10 cellular contexts compared by ENCODE assay signal in genomic region chr19:10817291-10818038, GRCh38. TPM values are rescaled to one million over a fixed set of nuclear protein-coding genes. Genes with fewer than 3 reads are reported as not detected.
DNase-seq lines count a peak whose midpoint lies in the region; FAIRE-seq and TF ChIP-seq lines count a peak whose summit lies in the region.
"Had no signal": no experiment of that assay in that cellular context is flagged by ENCODE, and none has a peak within 500 bp of the region (broad histone marks: within the 10 kb centered on the region; RNA-seq: fewer than 3 reads in every experiment).

No MANE protein-coding gene starts in this region.

- DNase-seq in HTR-8/SVneo (ENCODE audit: insufficient read length, low spot score) = no peak
- DNase-seq in dedifferentiated amniotic fluid mesenchymal stem cell (ENCODE audit: extremely low spot score) = peak; percentile 94
- peak in 1 of 2 experiments; percentile 45 for DNase-seq in mesothelial cell of epicardium (ENCODE audit: low spot score in 2 of 2, unreplicated experiment in 2 of 2)
- DNase-seq in thyroid gland = peak; percentile 19 to 28
- no peak for DNase-seq in NCI-H510A treated with DMSO at 0.1 percent for 48 hours (lab: John Stamatoyannopoulos, UW)
- DNase-seq in DMS53 (lab: John Stamatoyannopoulos, UW) = no peak
- no peak for DNase-seq in activated CD4-positive, alpha-beta memory T cell treated with anti-CD3 and anti-CD28 coated beads for 36 hours
- DNase-seq in stimulated activated CD4-positive, alpha-beta T cell treated with anti-CD3 and anti-CD28 coated beads, Interleukin-2, amount 100 ng/mL, for 24 hours = no peak

- peak overlapping the region; percentile 96 for H3K27ac Mint-ChIP-seq in mesothelial cell of epicardium
- H3K27ac Mint-ChIP-seq in activated CD4-positive, alpha-beta memory T cell treated with anti-CD3 and anti-CD28 coated beads for 36 hours = no peak overlapping the region

- TF ChIP-seq CTCF in mesothelial cell of epicardium (IDR thresholded peaks at IDR 0.05; ENCODE audit: unreplicated experiment) (no peak), thyroid gland (IDR thresholded peaks at IDR 0.05) (no peak)

- H3K4me1 Mint-ChIP-seq in mesothelial cell of epicardium = peaks cover 8% of the 10 kb centered on the region
- peaks cover 10% of the 10 kb centered on the region for H3K4me1 Mint-ChIP-seq in activated CD4-positive, alpha-beta memory T cell treated with anti-CD3 and anti-CD28 coated beads for 36 hours (ENCODE audit: low read depth)

- TF ChIP-seq POLR2A in thyroid gland (IDR thresholded peaks at IDR 0.05) = peak in 1 of 2 donors; percentile 22

- CTCF ChIA-PET in activated CD4-positive, alpha-beta memory T cell treated with anti-CD3 and anti-CD28 coated beads for 36 hours (lab: Charles Lee) = interaction anchor here (1.1 kb wide), 1 partner anchor 47 kb away, joined by 4 read pairs; no protein-coding TSS in a partner anchor

- H3K4me1 ChIP-seq in thyroid gland = peaks cover 0 to 4% of the 10 kb centered on the region in 2 donors

- no peaks in the 10 kb centered on the region for H3K27me3 ChIP-seq in thyroid gland

- H3K4me3 ChIP-seq in thyroid gland (replicated peaks in 1 of 3) = peak overlapping the region in 1 of 3 donors; percentile 14

- H3K4me3 Mint-ChIP-seq in mesothelial cell of epicardium = peak overlapping the region; percentile 64
- H3K4me3 Mint-ChIP-seq in activated CD4-positive, alpha-beta memory T cell treated with anti-CD3 and anti-CD28 coated beads for 36 hours = no peak overlapping the region

- peaks cover 15 to 19% of the 10 kb centered on the region in 2 donors for H3K36me3 ChIP-seq in thyroid gland

- H3K9me3 Mint-ChIP-seq in mesothelial cell of epicardium = no peaks in the 10 kb centered on the region
- no peaks in the 10 kb centered on the region for H3K9me3 Mint-ChIP-seq in activated CD4-positive, alpha-beta memory T cell treated with anti-CD3 and anti-CD28 coated beads for 36 hours

- H3K27ac ChIP-seq in thyroid gland = peak overlapping the region; percentile 54 to 70 (median 68)

- intact Hi-C loops in thyroid gland (cut with DNase I) = no loop called here
- intact Hi-C loops in activated CD4-positive, alpha-beta memory T cell treated with anti-CD3 and anti-CD28 coated beads for 36 hours (cut with micrococcal nuclease) = no loop called here

- no peaks in the 10 kb centered on the region for H3K9me3 ChIP-seq in thyroid gland

- FAIRE-seq in HTR-8/SVneo (lab: Jason Lieb, UNC) = peak; percentile 23
- FAIRE-seq: frontal cortex, RCC 7860 had no signal

- H3K27me3 Mint-ChIP-seq in mesothelial cell of epicardium (ENCODE audit: low read depth) = no peaks in the 10 kb centered on the region
- H3K27me3 Mint-ChIP-seq in activated CD4-positive, alpha-beta memory T cell treated with anti-CD3 and anti-CD28 coated beads for 36 hours = no peaks in the 10 kb centered on the region

- POLR2A ChIA-PET in activated CD4-positive, alpha-beta memory T cell treated with anti-CD3 and anti-CD28 coated beads for 36 hours (lab: Charles Lee) = no interaction called here

- 71 to 75% methylated on average over 24 to 37 of the region's 42 CpGs for WGBS in thyroid gland, 2 donors

- peaks cover 35% of the 10 kb centered on the region for H3K36me3 Mint-ChIP-seq in mesothelial cell of epicardium
- peaks cover 27% of the 10 kb centered on the region for H3K36me3 Mint-ChIP-seq in activated CD4-positive, alpha-beta memory T cell treated with anti-CD3 and anti-CD28 coated beads for 36 hours

RNA-seq across cellular contexts. Expression of gene TMED1, which starts 18.5 kb away (rescaled TPM):
- total RNA-seq in mesothelial cell of epicardium = 30.0 to 35.0 TPM (median 30.9 TPM) in 3 replicates
- total RNA-seq in thyroid gland = 10 to 100 TPM; 41.2 to 71.3 (median 48.7) TPM
- total RNA-seq in activated CD4-positive, alpha-beta memory T cell treated with anti-CD3 and anti-CD28 coated beads for 36 hours = 10 to 100 TPM; 18.8 to 19.1 TPM

RNA-seq across cellular contexts. Expression of gene C19orf38, which starts 30.8 kb away (rescaled TPM):
- 2.0 to 2.5 TPM (median 2.3 TPM) in 3 replicates for total RNA-seq in mesothelial cell of epicardium
- total RNA-seq in thyroid gland = 1 to 10 TPM in 2 of 4 donors, not detected in 2; 1.5 to 1.7 TPM
- total RNA-seq in activated CD4-positive, alpha-beta memory T cell treated with anti-CD3 and anti-CD28 coated beads for 36 hours = 1 to 10 TPM; 1.4 to 1.7 TPM

RNA-seq across cellular contexts. Expression of gene CARM1, which starts 53.9 kb away (rescaled TPM):
- 71.4 to 78.0 TPM (median 76.4 TPM) in 3 replicates for total RNA-seq in mesothelial cell of epicardium
- 10 to 100 TPM; 12.2 to 14.8 (median 13.1) TPM for total RNA-seq in thyroid gland
- total RNA-seq in activated CD4-positive, alpha-beta memory T cell treated with anti-CD3 and anti-CD28 coated beads for 36 hours = 10 to 100 TPM; 75.0 to 78.3 TPM

Comparison
In these comparisons a context has a peak if more than half of its experiments do, and no peak if none do; other contexts are left out.
1. DNase-seq: peak in dedifferentiated amniotic fluid mesenchymal stem cell (single experiment) and thyroid gland (2 of 2); none in HTR-8/SVneo (single experiment), NCI-H510A treated with DMSO at 0.1 percent for 48 hours (single experiment), DMS53 (single experiment), activated CD4-positive, alpha-beta memory T cell treated with anti-CD3 and anti-CD28 coated beads for 36 hours (single experiment) and stimulated activated CD4-positive, alpha-beta T cell treated with anti-CD3 and anti-CD28 coated beads, Interleukin-2, amount 100 ng/mL, for 24 hours (0 of 2).